Comparison of ENCODE assay signal across 21 cellular contexts in the genomic region with DNA sequence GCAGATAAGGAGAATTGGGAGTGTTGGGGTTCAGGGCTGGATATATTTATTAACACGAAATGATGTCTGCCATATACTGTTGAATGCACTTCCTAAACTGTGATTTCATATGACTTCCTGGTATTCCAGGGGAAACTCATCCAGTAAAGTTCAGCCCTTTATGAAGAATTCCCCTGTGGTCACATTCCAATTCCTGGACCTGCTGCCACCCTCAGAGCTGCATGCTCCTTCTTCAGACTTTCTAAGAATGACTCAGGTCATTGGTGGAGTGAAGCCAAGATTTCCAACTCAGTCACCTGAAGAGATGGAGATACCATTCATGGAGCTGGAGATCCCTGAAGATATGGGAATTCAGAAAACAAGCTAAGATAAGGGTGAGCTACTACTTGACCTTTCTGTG.
DNase-seq lines count a peak whose midpoint lies in the region; ATAC-seq and TF ChIP-seq lines count a peak whose summit lies in the region.
"Had no signal": no experiment of that assay in that cellular context is flagged by ENCODE, and none has a peak within 500 bp of the region (broad histone marks: within the 10 kb centered on the region; RNA-seq: fewer than 3 reads in every experiment).

No MANE protein-coding gene starts in this region.

- no TSS peak for BruUV-seq in HCT116 (replicated peaks; lab: Mats Ljungman, UMichigan)

- H3K9ac ChIP-seq in HCT116 (ENCODE audit: low read length) = no peak overlapping the region

- CTCF ChIA-PET in HCT116 (lab: Charles Lee) = no interaction called here

- H3K27ac ChIP-seq in HCT116 (ENCODE audit: low read depth, low read length) (no peak overlapping the region), SJSA1 (peak overlapping the region; percentile 28; the same call in 1 of the 2 replicates)
- H3K27ac ChIP-seq: left lung, vagina had no signal

- peak overlapping the region; percentile 23; the same call in 1 of the 2 replicates for H3K4me2 ChIP-seq in HCT116 (ENCODE audit: low read length)

- in situ Hi-C loops in KBM-7 (cut with MboI; ENCODE audit: low pct_unique_long_range_greater_than_20kb, low sequenced_read_pairs) = no loop called here

- H3K4me3 ChIP-seq in HCT116 (replicated peaks in 1 of 2; ENCODE audit: low read depth in 1 of 2, low read length in 2 of 2) (no peak overlapping the region), SJSA1 (no peak overlapping the region), fibroblast of mammary gland (ENCODE audit: control insufficient read depth, low read depth, low read length) (no peak overlapping the region)
- H3K4me3 ChIP-seq: left lung, vagina had no signal

- TF ChIP-seq POLR2A in HCT116 (IDR thresholded peaks at IDR 0.05; ENCODE audit: borderline replicate concordance, extremely low read depth, insufficient read depth, insufficient read length) = no peak

- peak; percentile 91 for DNase-seq in A172 (ENCODE audit: low spot score)
- no peak for DNase-seq in HCT116 (ENCODE audit: low read depth, low spot score)
- peak; percentile 47 to 52 for DNase-seq in SJSA1 (ENCODE audit: low read depth in 1 of 2, low spot score in 2 of 2)
- DNase-seq in fibroblast of mammary gland (ENCODE audit: low read depth) = peak; percentile 16
- no peak for DNase-seq in GM19240 (ENCODE audit: insufficient read length, low spot score)
- DNase-seq in NCI-H1048 (lab: John Stamatoyannopoulos, UW) = no peak
- no peak for DNase-seq in KBM-7
- no peak for DNase-seq in GDM1 (lab: John Stamatoyannopoulos, UW)
- DNase-seq: activated CD4-positive, alpha-beta memory T cell treated with anti-CD3 and anti-CD28 coated beads for 36 hours; activated naive CD4-positive, alpha-beta T cell treated with anti-CD3 and anti-CD28 coated beads, Interleukin-2, amount 10 ng/mL, durations not matched to agents 7 days and 5 days; activated T-cell treated with anti-CD3 and anti-CD28 coated beads, Interleukin-2, amount 50 U/mL, for 24 hours; C1 segment of cervical spinal cord; cortex of kidney; erythroblast; left lung; NCI-H1417; NCI-H526 treated with DMSO at 0.1 percent for 48 hours; retina; SIG-M5 had no signal

- no peak for TF ChIP-seq RAD21 in HCT116 (IDR thresholded peaks at IDR 0.05; ENCODE audit: low read depth)

- peaks cover 0 to 13% of the 10 kb centered on the region in 2 experiments; a peak in 2 of 4 replicates for H3K4me1 ChIP-seq in HCT116 (ENCODE audit: control insufficient read depth in 1 of 2, insufficient read depth in 2 of 2, low read length in 2 of 2)
- H3K4me1 ChIP-seq in SJSA1 (replicated peaks) = peaks cover 12% of the 10 kb centered on the region
- H3K4me1 ChIP-seq: left lung, vagina had no signal

- POLR2A ChIA-PET in HCT116 (lab: Charles Lee) = no interaction called here

- H3K36me3 ChIP-seq in HCT116 (ENCODE audit: control insufficient read depth in 1 of 2, insufficient read depth in 2 of 2, low read length in 2 of 2) (no peaks in the 10 kb centered on the region), SJSA1 (peaks cover 3% of the 10 kb centered on the region; the same call in 1 of the 2 replicates)
- H3K36me3 ChIP-seq: left lung, vagina had no signal

- no peaks in the 10 kb centered on the region for H3K79me2 ChIP-seq in HCT116 (ENCODE audit: insufficient read depth, low read length)

- H3K27me3 ChIP-seq in HCT116 (ENCODE audit: insufficient read depth, low read length) (no peaks in the 10 kb centered on the region), SJSA1 (replicated peaks) (no peaks in the 10 kb centered on the region)
- H3K27me3 ChIP-seq: left lung, vagina had no signal

- intact Hi-C loops in HCT116 (cut with micrococcal nuclease) = no loop called here

- no peaks in the 10 kb centered on the region for H4K20me1 ChIP-seq in HCT116 (ENCODE audit: insufficient read depth)

- ATAC-seq in HCT116 = peak; percentile 76
- ATAC-seq: left lung, WTC11 had no signal

- no peaks in the 10 kb centered on the region for H3K9me3 ChIP-seq in HCT116 (ENCODE audit: control insufficient read depth in 1 of 2, insufficient read depth in 1 of 2, low read depth in 1 of 2, low read length in 2 of 2)
- no peaks in the 10 kb centered on the region for H3K9me3 ChIP-seq in SJSA1 (replicated peaks)
- H3K9me3 ChIP-seq: left lung, vagina had no signal

- RAD21 ChIA-PET in HCT116 (lab: Charles Lee; ENCODE audit: low non-redundant PET in 1 of 2, low total read pairs in 2 of 2, uncharacterized antibody in 2 of 2, unreplicated experiment in 2 of 2) = interaction anchor here in 1 of 2 experiments (0.6 kb wide), 1 partner anchor 134 kb away, joined by 3 read pairs; no protein-coding TSS in a partner anchor

- no peaks in the 10 kb centered on the region for H3K9me2 ChIP-seq in HCT116 (ENCODE audit: insufficient read depth)

- no peak for TF ChIP-seq CTCF in HCT116 (IDR thresholded peaks at IDR 0.05 in 2 of 3, conservative IDR thresholded peaks at IDR 0.05 in 1 of 3; ENCODE audit: borderline replicate concordance in 1 of 3, insufficient read depth in 1 of 3, low read depth in 2 of 3, low read length in 2 of 3)
- TF ChIP-seq CTCF in fibroblast of mammary gland (conservative IDR thresholded peaks at IDR 0.05; ENCODE audit: control insufficient read depth, insufficient read depth, low read depth, low read length) = no peak

- no peak overlapping the region for H2AFZ ChIP-seq in HCT116 (ENCODE audit: low read depth, low read length, poor library complexity, severe bottlenecking)

TF ChIP-seq in HCT116, 20 proteins besides CTCF, POLR2A, EP300 and RAD21:
- TF ChIP-seq CBX3 (IDR thresholded peaks at IDR 0.05; ENCODE audit: low read depth) = no peak
- TF ChIP-seq, protein P1, sequence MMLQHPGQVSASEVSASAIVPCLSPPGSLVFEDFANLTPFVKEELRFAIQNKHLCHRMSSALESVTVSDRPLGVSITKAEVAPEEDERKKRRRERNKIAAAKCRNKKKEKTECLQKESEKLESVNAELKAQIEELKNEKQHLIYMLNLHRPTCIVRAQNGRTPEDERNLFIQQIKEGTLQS (IDR thresholded peaks at IDR 0.05) = no peak
- TF ChIP-seq SP1 (IDR thresholded peaks at IDR 0.05; ENCODE audit: low read depth) = no peak
- TF ChIP-seq ZFX (IDR thresholded peaks at IDR 0.05) = no peak
- no peak for TF ChIP-seq JUND (IDR thresholded peaks at IDR 0.05)
- TF ChIP-seq EZH2 (IDR thresholded peaks at IDR 0.05) = no peak
- no peak for TF ChIP-seq POLR2AphosphoS5 (IDR thresholded peaks at IDR 0.05; ENCODE audit: low read depth, low read length)
- TF ChIP-seq, protein P2, sequence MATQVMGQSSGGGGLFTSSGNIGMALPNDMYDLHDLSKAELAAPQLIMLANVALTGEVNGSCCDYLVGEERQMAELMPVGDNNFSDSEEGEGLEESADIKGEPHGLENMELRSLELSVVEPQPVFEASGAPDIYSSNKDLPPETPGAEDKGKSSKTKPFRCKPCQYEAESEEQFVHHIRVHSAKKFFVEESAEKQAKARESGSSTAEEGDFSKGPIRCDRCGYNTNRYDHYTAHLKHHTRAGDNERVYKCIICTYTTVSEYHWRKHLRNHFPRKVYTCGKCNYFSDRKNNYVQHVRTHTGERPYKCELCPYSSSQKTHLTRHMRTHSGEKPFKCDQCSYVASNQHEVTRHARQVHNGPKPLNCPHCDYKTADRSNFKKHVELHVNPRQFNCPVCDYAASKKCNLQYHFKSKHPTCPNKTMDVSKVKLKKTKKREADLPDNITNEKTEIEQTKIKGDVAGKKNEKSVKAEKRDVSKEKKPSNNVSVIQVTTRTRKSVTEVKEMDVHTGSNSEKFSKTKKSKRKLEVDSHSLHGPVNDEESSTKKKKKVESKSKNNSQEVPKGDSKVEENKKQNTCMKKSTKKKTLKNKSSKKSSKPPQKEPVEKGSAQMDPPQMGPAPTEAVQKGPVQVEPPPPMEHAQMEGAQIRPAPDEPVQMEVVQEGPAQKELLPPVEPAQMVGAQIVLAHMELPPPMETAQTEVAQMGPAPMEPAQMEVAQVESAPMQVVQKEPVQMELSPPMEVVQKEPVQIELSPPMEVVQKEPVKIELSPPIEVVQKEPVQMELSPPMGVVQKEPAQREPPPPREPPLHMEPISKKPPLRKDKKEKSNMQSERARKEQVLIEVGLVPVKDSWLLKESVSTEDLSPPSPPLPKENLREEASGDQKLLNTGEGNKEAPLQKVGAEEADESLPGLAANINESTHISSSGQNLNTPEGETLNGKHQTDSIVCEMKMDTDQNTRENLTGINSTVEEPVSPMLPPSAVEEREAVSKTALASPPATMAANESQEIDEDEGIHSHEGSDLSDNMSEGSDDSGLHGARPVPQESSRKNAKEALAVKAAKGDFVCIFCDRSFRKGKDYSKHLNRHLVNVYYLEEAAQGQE (IDR thresholded peaks at IDR 0.05; ENCODE audit: low read depth) = no peak
- TF ChIP-seq ZNF274 (IDR thresholded peaks at IDR 0.05; ENCODE audit: low read depth, low read length) = no peak
- no peak for TF ChIP-seq CEBPB (IDR thresholded peaks at IDR 0.05; ENCODE audit: low read depth)
- TF ChIP-seq, protein P3, sequence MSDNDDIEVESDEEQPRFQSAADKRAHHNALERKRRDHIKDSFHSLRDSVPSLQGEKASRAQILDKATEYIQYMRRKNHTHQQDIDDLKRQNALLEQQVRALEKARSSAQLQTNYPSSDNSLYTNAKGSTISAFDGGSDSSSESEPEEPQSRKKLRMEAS (IDR thresholded peaks at IDR 0.05) = no peak
- no peak for TF ChIP-seq SRF (IDR thresholded peaks at IDR 0.05; ENCODE audit: low read depth)
- TF ChIP-seq, protein P4, sequence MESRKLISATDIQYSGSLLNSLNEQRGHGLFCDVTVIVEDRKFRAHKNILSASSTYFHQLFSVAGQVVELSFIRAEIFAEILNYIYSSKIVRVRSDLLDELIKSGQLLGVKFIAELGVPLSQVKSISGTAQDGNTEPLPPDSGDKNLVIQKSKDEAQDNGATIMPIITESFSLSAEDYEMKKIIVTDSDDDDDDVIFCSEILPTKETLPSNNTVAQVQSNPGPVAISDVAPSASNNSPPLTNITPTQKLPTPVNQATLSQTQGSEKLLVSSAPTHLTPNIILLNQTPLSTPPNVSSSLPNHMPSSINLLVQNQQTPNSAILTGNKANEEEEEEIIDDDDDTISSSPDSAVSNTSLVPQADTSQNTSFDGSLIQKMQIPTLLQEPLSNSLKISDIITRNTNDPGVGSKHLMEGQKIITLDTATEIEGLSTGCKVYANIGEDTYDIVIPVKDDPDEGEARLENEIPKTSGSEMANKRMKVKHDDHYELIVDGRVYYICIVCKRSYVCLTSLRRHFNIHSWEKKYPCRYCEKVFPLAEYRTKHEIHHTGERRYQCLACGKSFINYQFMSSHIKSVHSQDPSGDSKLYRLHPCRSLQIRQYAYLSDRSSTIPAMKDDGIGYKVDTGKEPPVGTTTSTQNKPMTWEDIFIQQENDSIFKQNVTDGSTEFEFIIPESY (IDR thresholded peaks at IDR 0.05; ENCODE audit: extremely low read depth, insufficient replicate concordance, low read length) = no peak
- no peak for TF ChIP-seq FOSL1 (IDR thresholded peaks at IDR 0.05; ENCODE audit: low read depth)
- no peak for TF ChIP-seq YY1 (IDR thresholded peaks at IDR 0.05; ENCODE audit: extremely low read depth, insufficient replicate concordance, low read depth, low read length)

Comparison
In these comparisons a context has a peak if more than half of its experiments do, and no peak if none do; other contexts are left out.
1. DNase-seq: peak in A172 (single experiment), SJSA1 (2 of 2) and fibroblast of mammary gland (single experiment); none in HCT116 (single experiment), GM19240 (single experiment), NCI-H1048 (single experiment), KBM-7 (single experiment) and GDM1 (single experiment).